8 cellular contexts compared by ENCODE assay signal in the genomic region with DNA sequence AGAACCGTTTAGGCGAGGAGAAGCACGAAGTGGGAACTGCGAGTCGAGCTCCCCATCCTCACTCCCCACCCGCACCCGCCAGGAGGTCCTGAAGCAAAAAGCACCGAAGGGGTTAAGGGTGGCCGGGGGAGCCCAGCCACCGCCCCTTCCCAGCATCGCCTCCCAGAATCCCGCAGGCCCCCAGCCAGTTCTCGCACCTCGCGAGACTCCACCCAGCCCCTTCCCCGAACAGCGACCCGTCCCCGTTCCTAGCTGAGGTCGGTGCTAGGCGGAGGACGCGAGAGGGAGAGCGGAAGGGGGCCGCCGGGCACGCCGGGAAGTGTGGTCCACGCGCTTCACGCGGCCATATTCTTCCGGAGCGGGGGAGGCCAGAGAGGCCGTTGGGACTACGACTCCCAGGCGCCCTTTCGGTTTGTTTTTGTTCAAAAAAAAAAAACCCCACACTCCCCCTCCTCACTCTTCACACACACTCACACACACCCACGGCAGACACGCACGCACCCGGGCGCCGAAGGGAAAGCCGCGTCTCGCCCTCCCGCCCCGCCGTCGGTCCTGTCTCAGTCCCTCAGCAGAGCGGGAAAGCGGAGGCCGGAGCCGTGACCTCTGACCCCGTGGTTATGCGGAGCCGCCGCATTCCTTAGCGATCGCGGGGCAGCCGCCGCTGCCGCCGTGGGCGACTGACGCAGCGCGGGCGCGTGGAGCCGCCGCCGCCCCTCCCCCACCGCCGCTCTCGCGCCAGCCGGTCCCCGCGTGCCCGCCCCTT.
A peak's percentile ranks its signal among the peaks of the same experiment; 100 is the strongest.
DNase-seq lines count a peak whose midpoint lies in the region; ATAC-seq and TF ChIP-seq lines count a peak whose summit lies in the region.

A gene (plus strand): TSS at position 463 of the 763 bp plus-strand sequence. CDS start 445 bp downstream, outside the sequence.

- peak; percentile 91 for DNase-seq in AG09319 (ENCODE audit: extremely low read depth, low read depth)
- DNase-seq in NCI-H446 treated with DMSO at 0.1 percent for 48 hours (lab: John Stamatoyannopoulos, UW): peak; percentile 98
- DNase-seq in cerebellar cortex (ENCODE audit: low spot score): peak; percentile 97
- peak; percentile 99 for DNase-seq in islet precursor cell
- peak; percentile 90 to 94 (median 93) for DNase-seq in stimulated activated CD4-positive, alpha-beta T cell treated with anti-CD3 and anti-CD28 coated beads, Interleukin-12 subunit alpha, Interleukin-12 subunit beta, amount 100 ng/mL, for 48 hours (ENCODE audit: low read depth in 2 of 3, low spot score in 1 of 3)

- no peak for TF ChIP-seq CTCF in AG09319 (IDR thresholded peaks at IDR 0.05; ENCODE audit: low read depth, low read length)

- ATAC-seq in GM19025 (IDR thresholded peaks at IDR 0.05; ENCODE audit: low read depth, unreplicated experiment) (peak; percentile 65), HG03342 (IDR thresholded peaks at IDR 0.05; ENCODE audit: unreplicated experiment) (peak; percentile 80)
- peak; percentile 80 to 84 for ATAC-seq in activated CD4-positive, CD25-positive, alpha-beta regulatory T cell treated with anti-CD3 and anti-CD28 coated beads, Interleukin-2, amount 50 U/mL, for 24 hours

Comparison
In these comparisons a context has a peak if more than half of its experiments do, and no peak if none do; other contexts are left out.
1. Peak in every context shown above with its lines: DNase-seq and ATAC-seq.